13 cellular contexts compared by ENCODE assay signal in genomic region chr11:112017538-112017937, GRCh38. TPM values are rescaled to one million over a fixed set of nuclear protein-coding genes. Genes with fewer than 3 reads are reported as not detected.
DNase-seq lines count a peak whose midpoint lies in the region; ATAC-seq, FAIRE-seq and TF ChIP-seq lines count a peak whose summit lies in the region.
"Had no signal": no experiment of that assay in that cellular context is flagged by ENCODE, and none has a peak within 500 bp of the region (broad histone marks: within the 10 kb centered on the region; RNA-seq: fewer than 3 reads in every experiment).

No MANE protein-coding gene starts in this region.

- no peaks in the 10 kb centered on the region for H3K27me3 ChIP-seq in fibroblast of lung (ENCODE audit: control insufficient read depth, insufficient read depth, low read length)
- no peaks in the 10 kb centered on the region for H3K27me3 ChIP-seq in pancreas
- H3K27me3 ChIP-seq in testis, result no peaks in the 10 kb centered on the region
- H3K27me3 ChIP-seq: neutrophil had no signal

- no peak overlapping the region for H3K9ac ChIP-seq in fibroblast of lung (ENCODE audit: insufficient read depth, low read length)

- no peaks in the 10 kb centered on the region for H4K20me1 ChIP-seq in fibroblast of lung (ENCODE audit: control insufficient read depth, extremely low read depth, insufficient read depth, low read length)

- peaks cover 4% of the 10 kb centered on the region for H3K4me1 ChIP-seq in fibroblast of lung (ENCODE audit: control insufficient read depth, extremely low read depth, insufficient read depth, low read length)
- H3K4me1 ChIP-seq in pancreas, result peaks cover 16 to 26% (median 20%) of the 10 kb centered on the region in 3 donors
- no peaks in the 10 kb centered on the region for H3K4me1 ChIP-seq in testis

- H3K9me3 ChIP-seq in fibroblast of lung (ENCODE audit: control insufficient read depth, insufficient read depth, low read depth, low read length) (no peaks in the 10 kb centered on the region), pancreas (no peaks in the 10 kb centered on the region), testis (no peaks in the 10 kb centered on the region)
- H3K9me3 ChIP-seq: neutrophil had no signal

- H3K27ac ChIP-seq in fibroblast of lung (ENCODE audit: insufficient read depth, low read length) (peak overlapping the region; percentile 35), pancreas (peak overlapping the region in 2 of 4 donors; percentile 56 to 81), testis (no peak overlapping the region)
- H3K27ac ChIP-seq: neutrophil had no signal

- H3K79me2 ChIP-seq in fibroblast of lung (ENCODE audit: control insufficient read depth, insufficient read depth, low read length), result no peaks in the 10 kb centered on the region

- WGBS in pancreas, 2 donors, result 17 to 19% methylated on average over 4 of the region's 4 CpGs
- WGBS in testis, 2 donors, result 81 to 95% methylated on average over 4 of the region's 4 CpGs

- H3K4me3 ChIP-seq in fibroblast of lung (replicated peaks in 1 of 4; ENCODE audit: control extremely low read depth in 1 of 4, insufficient read depth in 1 of 4, low read depth in 3 of 4, low read length in 4 of 4) (no peak overlapping the region), pancreas (no peak overlapping the region), testis (no peak overlapping the region)
- H3K4me3 ChIP-seq: K562 had no signal

- DNase-seq in AG20443 (ENCODE audit: low spot score) (peak; percentile 47), LHCN-M2 (ENCODE audit: low read depth) (peak; percentile 49), fibroblast of lung (ENCODE audit: low read depth in 2 of 2) (peak; percentile 34 to 59), pancreas (peak in 3 of 6 donors; percentile 36 to 66 (median 57)), testis (no peak), inferior parietal cortex (ENCODE audit: extremely low spot score) (no peak), middle frontal gyrus (ENCODE audit: extremely low spot score, low spot score) (no peak)
- DNase-seq: DMS79, NCI-H1417 treated with DMSO at 0.1 percent for 48 hours had no signal

- peaks cover 2% of the 10 kb centered on the region for H3K36me3 ChIP-seq in fibroblast of lung (ENCODE audit: control insufficient read depth, insufficient read depth, low read length)
- H3K36me3 ChIP-seq in pancreas, result peaks cover 0 to 21% (median 0%) of the 10 kb centered on the region in 3 donors
- no peaks in the 10 kb centered on the region for H3K36me3 ChIP-seq in testis (ENCODE audit: low read depth, missing control alignments)
- H3K36me3 ChIP-seq: neutrophil had no signal

- TF ChIP-seq POLR2A in testis (IDR thresholded peaks at IDR 0.05), result no peak

- peak overlapping the region; percentile 56 for H3K4me2 ChIP-seq in fibroblast of lung (ENCODE audit: extremely low read depth, insufficient read depth, low read length)

- TF ChIP-seq CTCF in fibroblast of lung (conservative IDR thresholded peaks at IDR 0.05 in 1 of 2, IDR thresholded peaks at IDR 0.05 in 1 of 2; ENCODE audit: low read depth in 1 of 2, low read length in 2 of 2), result no peak
- no peak for TF ChIP-seq CTCF in pancreas (IDR thresholded peaks at IDR 0.05)
- no peak for TF ChIP-seq CTCF in testis (IDR thresholded peaks at IDR 0.05)

- ATAC-seq in pancreas (peak; percentile 89 to 92 (median 91)), HG02852 (IDR thresholded peaks at IDR 0.05; ENCODE audit: unreplicated experiment) (no peak)
- ATAC-seq: K562 had no signal

- no peak for FAIRE-seq in pancreas (lab: Jason Lieb, UNC)
- FAIRE-seq: K562, urothelium cell line had no signal

- intact Hi-C loops in pancreas (cut with DNase I), result no loop called here
- intact Hi-C loops in testis (cut with DNase I; ENCODE audit: low total_unique reads), result no loop called here

- no peak overlapping the region for H2AFZ ChIP-seq in fibroblast of lung (ENCODE audit: low read length)

RNA-seq across cellular contexts. Expression of gene DLAT, which starts 7.7 kb away (rescaled TPM):
- total RNA-seq in LHCN-M2 (2014; rRNA removed), result 45.2 and 47.6 TPM in 2 replicates
- 16.4 TPM for polyA plus RNA-seq in LHCN-M2 (2012)
- 26.2 and 33.9 TPM in 2 replicates for total RNA-seq in fibroblast of lung
- polyA plus RNA-seq in fibroblast of lung, result 37.8 and 48.8 TPM in 2 replicates
- polyA plus RNA-seq in fibroblast of lung (2012), result 24.8 and 30.7 TPM in 2 replicates
- 6.4 and 9.6 TPM in 2 replicates for polyA minus RNA-seq in fibroblast of lung (ENCODE audit: low replicate concordance)
- total RNA-seq in pancreas, result 10 to 100 TPM in 2 of 6 donors, 1 to 10 TPM in 4; 5.5 to 13.9 (median 8.6) TPM
- 1 to 10 TPM; 4.2 to 8.2 TPM for polyA plus RNA-seq in pancreas
- 10 to 100 TPM; 20.9 to 21.9 TPM for total RNA-seq in testis
- polyA plus RNA-seq in testis (ENCODE audit: insufficient read depth, low read depth, low replicate concordance), result 23.2 TPM

RNA-seq across cellular contexts. Expression of gene PIH1D2, which starts 56.3 kb away (rescaled TPM):
- total RNA-seq in LHCN-M2 (2014; rRNA removed), result 1.5 and 2.0 TPM in 2 replicates
- 0.78 TPM for polyA plus RNA-seq in LHCN-M2 (2012)
- 1.5 TPM in 2 replicates for total RNA-seq in fibroblast of lung
- polyA plus RNA-seq in fibroblast of lung, result 1.7 and 1.9 TPM in 2 replicates
- 1.3 and 1.7 TPM in 2 replicates for polyA plus RNA-seq in fibroblast of lung (2012)
- not detected in 2 replicates for polyA minus RNA-seq in fibroblast of lung (ENCODE audit: low replicate concordance)
- total RNA-seq in pancreas, result 1 to 10 TPM in 4 of 6 donors, under 1 TPM in 2; 0.69 to 1.5 (median 1.1) TPM
- 1 to 10 TPM; 1.2 to 1.5 TPM for polyA plus RNA-seq in pancreas
- total RNA-seq in testis, result 10 to 100 TPM; 31.2 to 59.5 TPM
- polyA plus RNA-seq in testis (ENCODE audit: insufficient read depth, low read depth, low replicate concordance), result 97.8 TPM

RNA-seq across cellular contexts. Expression of gene NKAPD1, which starts 56.6 kb away (rescaled TPM):
- total RNA-seq in LHCN-M2 (2014; rRNA removed) (15.4 and 27.5 TPM in 2 replicates), fibroblast of lung (25.8 and 26.2 TPM in 2 replicates), pancreas (10 to 100 TPM in 2 of 6 donors, 1 to 10 TPM in 4; 7.5 to 13.4 (median 9.1) TPM), testis (10 to 100 TPM; 14.8 to 20.8 TPM)
- 11.3 TPM for polyA plus RNA-seq in LHCN-M2 (2012)
- polyA plus RNA-seq in fibroblast of lung (24.1 and 27.5 TPM in 2 replicates), pancreas (1 to 10 TPM; 7.0 to 8.5 TPM), testis (ENCODE audit: insufficient read depth, low read depth, low replicate concordance) (18.7 TPM)
- polyA plus RNA-seq in fibroblast of lung (2012), result 15.5 and 20.0 TPM in 2 replicates
- polyA minus RNA-seq in fibroblast of lung (ENCODE audit: low replicate concordance), result 1.8 and 3.0 TPM in 2 replicates

Comparison
In these comparisons a context has a peak if more than half of its experiments do, and no peak if none do; other contexts are left out.
1. DNase-seq: peak in AG20443 (single experiment), LHCN-M2 (single experiment) and fibroblast of lung (2 of 2); none in testis (single experiment), inferior parietal cortex (single experiment) and middle frontal gyrus (single experiment).
2. RNA of gene PIH1D2, which starts 56.3 kb away (total RNA-seq): 31.2 to 59.5 TPM in testis; 1.5 to 2.0 TPM in LHCN-M2, 1.5 TPM in fibroblast of lung and 0.69 to 1.5 TPM in pancreas; every median in the first group is over 10 times any median in the second.